ENCODE assay signal across 8 cellular contexts in the genomic region with DNA sequence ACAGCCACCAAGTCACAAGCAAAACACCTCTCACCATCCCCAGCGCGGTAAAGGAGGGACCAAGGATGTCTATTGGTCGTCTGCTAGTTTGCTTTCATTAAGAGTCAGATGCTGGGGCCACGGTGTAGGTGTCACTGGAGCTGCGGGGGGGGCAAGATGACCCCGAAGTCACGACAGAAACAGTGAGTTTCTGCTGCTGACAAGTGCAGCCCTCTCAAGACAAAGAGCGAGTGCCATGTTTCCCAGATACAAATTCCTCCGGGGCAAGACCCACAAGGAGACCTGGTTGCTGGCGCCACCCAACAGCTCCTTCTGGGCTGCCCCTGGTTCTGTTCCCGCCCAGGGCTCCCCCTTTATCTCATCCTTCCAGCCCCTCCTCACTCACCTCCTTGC. TPM values are rescaled to one million over a fixed set of nuclear protein-coding genes. Genes with fewer than 3 reads are reported as not detected.
DNase-seq lines count a peak whose midpoint lies in the region; ATAC-seq, FAIRE-seq and TF ChIP-seq lines count a peak whose summit lies in the region.

No MANE protein-coding gene starts in this region.

- no peak for FAIRE-seq in small intestine (lab: Jason Lieb, UNC)

- ATAC-seq in HG02588 (IDR thresholded peaks at IDR 0.05; ENCODE audit: unreplicated experiment) = peak; percentile 20

- in situ Hi-C loops in G401 (cut with HindIII; ENCODE audit: low sequenced_read_pairs) = no loop called here

- H3K9me3 ChIP-seq in adrenal gland (replicated peaks in 1 of 3) (no peaks in the 10 kb centered on the region), iPS-15b (ENCODE audit: control insufficient read depth, insufficient read depth, low read length) (no peaks in the 10 kb centered on the region), small intestine (ENCODE audit: control insufficient read depth, low read depth) (no peaks in the 10 kb centered on the region)

- H3K4me1 ChIP-seq in adrenal gland (replicated peaks in 1 of 2) (peaks cover 0 to 14% of the 10 kb centered on the region in 2 donors), iPS-15b (ENCODE audit: control insufficient read depth, insufficient read depth, low read length) (peaks cover 7% of the 10 kb centered on the region), small intestine (ENCODE audit: control insufficient read depth in 2 of 2, insufficient read depth in 1 of 2, low read depth in 1 of 2, low read length in 1 of 2) (peaks cover 3 to 6% of the 10 kb centered on the region in 2 donors)

- no peak for TF ChIP-seq POLR2A in adrenal gland (IDR thresholded peaks at IDR 0.05)

- H3K9ac ChIP-seq in iPS-15b (ENCODE audit: low read depth, low read length) = peak overlapping the region; percentile 89

- WGBS in adrenal gland, 4 donors = 0% methylated on average over 6 to 11 of the region's 11 CpGs
- WGBS in small intestine, 3 donors = 0 to 1% (median 1%) methylated on average over 11 of the region's 11 CpGs

- no peak for TF ChIP-seq CTCF in adrenal gland (IDR thresholded peaks at IDR 0.05)

- peak; percentile 42 for DNase-seq in G401 (ENCODE audit: low spot score)
- peak; percentile 53 for DNase-seq in OCI-M1 (lab: John Stamatoyannopoulos, UW)
- DNase-seq in adrenal gland = peak in 4 of 7 donors; percentile 25 to 59 (median 31)
- peak; percentile 31 for DNase-seq in small intestine
- DNase-seq in NCI-H128 (lab: John Stamatoyannopoulos, UW; ENCODE audit: unreplicated experiment) = no peak
- DNase-seq in Ammon's horn (ENCODE audit: low spot score) = no peak

- peak overlapping the region in 3 of 5 donors; percentile 73 to 94 (median 83) for H3K27ac ChIP-seq in adrenal gland
- peak overlapping the region; percentile 83 to 95 for H3K27ac ChIP-seq in small intestine (ENCODE audit: low read depth in 1 of 2, low read length in 1 of 2)

- intact Hi-C loops in adrenal gland (cut with DNase I) = loop anchor here (10.0 kb wide), 1 partner anchor 111 kb away; no protein-coding TSS in a partner anchor

- peaks cover 0 to 1% of the 10 kb centered on the region in 2 donors for H3K36me3 ChIP-seq in adrenal gland (replicated peaks in 1 of 2)
- peaks cover 17% of the 10 kb centered on the region for H3K36me3 ChIP-seq in iPS-15b (ENCODE audit: control insufficient read depth, insufficient read depth, low read length)
- no peaks in the 10 kb centered on the region for H3K36me3 ChIP-seq in small intestine (ENCODE audit: control insufficient read depth in 2 of 2, insufficient read depth in 2 of 2, low read length in 2 of 2)

- H3K27me3 ChIP-seq in adrenal gland (no peaks in the 10 kb centered on the region), iPS-15b (ENCODE audit: control insufficient read depth, insufficient read depth, low read length) (no peaks in the 10 kb centered on the region), small intestine (ENCODE audit: control insufficient read depth in 2 of 2, insufficient read depth in 2 of 2, low read length in 2 of 2) (no peaks in the 10 kb centered on the region)

- H3K4me3 ChIP-seq in adrenal gland (peak overlapping the region; percentile 77 to 96 (median 83)), iPS-15b (ENCODE audit: low read depth, low read length) (peak overlapping the region; percentile 82), small intestine (ENCODE audit: low read depth in 1 of 2, low read length in 2 of 2) (peak overlapping the region; percentile 93 to 100)

RNA-seq across cellular contexts. Expression of gene NCBP3, which starts 0.7 kb away (rescaled TPM):
- 12.9 and 39.6 TPM in 2 replicates for total RNA-seq in G401 (2014; rRNA removed; shearing (Covaris generic))
- total RNA-seq in adrenal gland = 10 to 100 TPM; 11.0 to 30.3 (median 21.5) TPM
- polyA plus RNA-seq in adrenal gland (10 to 100 TPM; 21.9 to 36.6 (median 22.8) TPM), small intestine (10 to 100 TPM; 14.9 to 26.4 (median 15.9) TPM)

RNA-seq across cellular contexts. Expression of gene ITGAE, which starts 44.4 kb away (rescaled TPM):
- 24.7 and 29.6 TPM in 2 replicates for total RNA-seq in G401 (2014; rRNA removed; shearing (Covaris generic))
- 10 to 100 TPM in 7 of 8 donors, 1 to 10 TPM in 1; 4.9 to 36.2 (median 23.0) TPM for total RNA-seq in adrenal gland
- polyA plus RNA-seq in adrenal gland (10 to 100 TPM; 46.7 to 85.3 (median 48.2) TPM), small intestine (10 to 100 TPM; 39.4 to 57.8 (median 45.0) TPM)

RNA-seq across cellular contexts. Expression of gene CAMKK1, which starts 47.5 kb away (rescaled TPM):
- 2.3 and 3.4 TPM in 2 replicates for total RNA-seq in G401 (2014; rRNA removed; shearing (Covaris generic))
- total RNA-seq in adrenal gland = 10 to 100 TPM in 6 of 8 donors, 1 to 10 TPM in 2; 6.0 to 17.9 (median 10.8) TPM
- 10 to 100 TPM in 2 of 3 donors, 1 to 10 TPM in 1; 6.9 to 28.2 (median 10.6) TPM for polyA plus RNA-seq in adrenal gland
- polyA plus RNA-seq in small intestine = 1 to 10 TPM in 2 of 3 donors, under 1 TPM in 1; 0.22 to 3.9 (median 2.4) TPM

Comparison
In these comparisons a context has a peak if more than half of its experiments do, and no peak if none do; other contexts are left out.
1. DNase-seq: peak in G401 (single experiment), OCI-M1 (single experiment), adrenal gland (4 of 7) and small intestine (single experiment); none in NCI-H128 (single experiment) and Ammon's horn (single experiment).
2. Peak in every context shown above with its lines, with median percentiles within 50 percentile points of each other: H3K4me3 ChIP-seq.